Comparison of ENCODE assay signal across 9 cellular contexts in genomic region chr14:50082308-50082742, GRCh38. TPM values are rescaled to one million over a fixed set of nuclear protein-coding genes. Genes with fewer than 3 reads are reported as not detected.
DNase-seq lines count a peak whose midpoint lies in the region; ATAC-seq, FAIRE-seq and TF ChIP-seq lines count a peak whose summit lies in the region.
"Had no signal": no experiment of that assay in that cellular context is flagged by ENCODE, and none has a peak within 500 bp of the region (broad histone marks: within the 10 kb centered on the region; RNA-seq: fewer than 3 reads in every experiment).

No MANE protein-coding gene starts in this region.

- no peak overlapping the region for H3K27ac Mint-ChIP-seq in osteocyte (ENCODE audit: unreplicated experiment)
- H3K27ac Mint-ChIP-seq: progenitor cell of endocrine pancreas had no signal

- no peak for FAIRE-seq in kidney (lab: Jason Lieb, UNC)

- H2AFZ ChIP-seq in OCI-LY7 (ENCODE audit: low read length) = peak overlapping the region; percentile 84

- H3K36me3 Mint-ChIP-seq in activated T-cell treated with anti-CD3 and anti-CD28 coated beads, Interleukin-2, amount 50 U/mL, for 4 hours (ENCODE audit: insufficient read depth) = no peaks in the 10 kb centered on the region
- H3K36me3 Mint-ChIP-seq in osteocyte (ENCODE audit: unreplicated experiment) = no peaks in the 10 kb centered on the region

- in situ Hi-C loops in gastrocnemius medialis (cut with MboI; ENCODE audit: low sequenced_read_pairs in 4 of 4) = no loop called here

- peak; percentile 39 for DNase-seq in OCI-LY7 (ENCODE audit: low spot score)
- peak; percentile 38 for DNase-seq in activated T-cell treated with anti-CD3 and anti-CD28 coated beads, Interleukin-2, amount 50 U/mL, for 4 hours
- DNase-seq in kidney = peak; percentile 41
- peak; percentile 64 for DNase-seq in stimulated activated naive CD4-positive, alpha-beta T cell treated with Interleukin-2 at 50 U/mL for 16 hours (lab: John Stamatoyannopoulos, UW)
- no peak for DNase-seq in sciatic nerve (ENCODE audit: low spot score)
- no peak for DNase-seq in osteocyte (ENCODE audit: extremely low spot score, unreplicated experiment)
- DNase-seq in gastrocnemius medialis = no peak
- DNase-seq in NCI-H446 treated with DMSO at 0.1 percent for 48 hours (lab: John Stamatoyannopoulos, UW) = no peak

- TF ChIP-seq POLR2A in gastrocnemius medialis (IDR thresholded peaks at IDR 0.05) = no peak

- H3K4me3 ChIP-seq in OCI-LY7 (ENCODE audit: low read depth, low read length, poor library complexity, severe bottlenecking) = no peak overlapping the region
- no peak overlapping the region for H3K4me3 ChIP-seq in kidney (ENCODE audit: low read length in 2 of 2)
- H3K4me3 ChIP-seq in gastrocnemius medialis = no peak overlapping the region

- no peak overlapping the region for H3K9ac ChIP-seq in kidney (ENCODE audit: low read length in 2 of 2)

- H3K9me3 ChIP-seq in OCI-LY7 (ENCODE audit: low read length) (no peaks in the 10 kb centered on the region), kidney (ENCODE audit: control insufficient read depth in 1 of 2, low read length in 2 of 2) (no peaks in the 10 kb centered on the region), gastrocnemius medialis (no peaks in the 10 kb centered on the region)

- H3K4me3 Mint-ChIP-seq in activated T-cell treated with anti-CD3 and anti-CD28 coated beads, Interleukin-2, amount 50 U/mL, for 4 hours = peak overlapping the region; percentile 86
- H3K4me3 Mint-ChIP-seq in osteocyte (ENCODE audit: unreplicated experiment) = no peak overlapping the region

- BruUV-seq in OCI-LY7 (replicated peaks; lab: Mats Ljungman, UMichigan) = no TSS peak

- no peaks in the 10 kb centered on the region for H3K79me2 ChIP-seq in OCI-LY7 (ENCODE audit: insufficient read depth, low read depth, low read length)

- CTCF ChIA-PET in OCI-LY7 (lab: Charles Lee; ENCODE audit: unreplicated experiment) = interaction anchor here (0.6 kb wide), 2 partner anchors 72 to 255 kb away, joined by 3 to 4 read pairs; no protein-coding TSS in a partner anchor

- intact Hi-C loops in OCI-LY7 (cut with micrococcal nuclease; ENCODE audit: unreplicated experiment) = no loop called here
- intact Hi-C loops in kidney (cut with DNase I) = no loop called here
- intact Hi-C loops in sciatic nerve (cut with DNase I) = no loop called here
- intact Hi-C loops in gastrocnemius medialis (cut with DNase I; ENCODE audit: low total_unique reads) = no loop called here

- peak overlapping the region; percentile 34 for H3K4me2 ChIP-seq in OCI-LY7 (ENCODE audit: low read length)

- peaks cover 41% of the 10 kb centered on the region for H3K4me1 ChIP-seq in OCI-LY7 (ENCODE audit: insufficient read depth, low read length, poor library complexity, severe bottlenecking)
- H3K4me1 ChIP-seq in kidney (ENCODE audit: control insufficient read depth in 1 of 2, insufficient read depth in 1 of 2, low read depth in 1 of 2, low read length in 2 of 2) = no peaks in the 10 kb centered on the region
- no peaks in the 10 kb centered on the region for H3K4me1 ChIP-seq in gastrocnemius medialis

- no peaks in the 10 kb centered on the region for H3K27me3 Mint-ChIP-seq in activated T-cell treated with anti-CD3 and anti-CD28 coated beads, Interleukin-2, amount 50 U/mL, for 4 hours (ENCODE audit: low read depth)
- H3K27me3 Mint-ChIP-seq in osteocyte (ENCODE audit: unreplicated experiment) = no peaks in the 10 kb centered on the region
- H3K27me3 Mint-ChIP-seq: progenitor cell of endocrine pancreas had no signal

- ATAC-seq in activated T-cell treated with anti-CD3 and anti-CD28 coated beads, Interleukin-2, amount 50 U/mL, for 4 hours = peak; percentile 11
- no peak for ATAC-seq in sciatic nerve
- ATAC-seq in gastrocnemius medialis = no peak

- no peaks in the 10 kb centered on the region for H3K9me2 ChIP-seq in OCI-LY7 (ENCODE audit: insufficient read depth, low read length)

- no peaks in the 10 kb centered on the region for H4K20me1 ChIP-seq in OCI-LY7 (ENCODE audit: insufficient read depth, low read length)

- POLR2A ChIA-PET in OCI-LY7 (lab: Charles Lee) = interaction anchor here (0.6 to 1.7 kb wide), 8 partner anchors 11 to 294 kb away, joined by 3 to 7 read pairs (median 3); no protein-coding TSS in a partner anchor

- no peaks in the 10 kb centered on the region for H3K9me3 Mint-ChIP-seq in activated T-cell treated with anti-CD3 and anti-CD28 coated beads, Interleukin-2, amount 50 U/mL, for 4 hours
- no peaks in the 10 kb centered on the region for H3K9me3 Mint-ChIP-seq in osteocyte (ENCODE audit: unreplicated experiment)

- H3K27me3 ChIP-seq in gastrocnemius medialis = no peaks in the 10 kb centered on the region

- TF ChIP-seq CTCF in OCI-LY7 (conservative IDR thresholded peaks at IDR 0.05; ENCODE audit: low read length) = no peak
- TF ChIP-seq CTCF in kidney (IDR thresholded peaks at IDR 0.05; ENCODE audit: borderline replicate concordance, extremely low read depth, insufficient read depth) = no peak
- TF ChIP-seq CTCF in osteocyte (IDR thresholded peaks at IDR 0.05) = no peak
- no peak for TF ChIP-seq CTCF in gastrocnemius medialis (IDR thresholded peaks at IDR 0.05 in 4 of 5, conservative IDR thresholded peaks at IDR 0.05 in 1 of 5)

- H3K36me3 ChIP-seq in OCI-LY7 (ENCODE audit: insufficient read depth, low read length) (no peaks in the 10 kb centered on the region), kidney (ENCODE audit: control insufficient read depth in 1 of 2, insufficient read depth in 2 of 2, low read length in 2 of 2) (no peaks in the 10 kb centered on the region), gastrocnemius medialis (no peaks in the 10 kb centered on the region)

- peaks cover 72% of the 10 kb centered on the region for H3K4me1 Mint-ChIP-seq in activated T-cell treated with anti-CD3 and anti-CD28 coated beads, Interleukin-2, amount 50 U/mL, for 4 hours (ENCODE audit: low read depth)
- H3K4me1 Mint-ChIP-seq in osteocyte (ENCODE audit: unreplicated experiment) = peaks cover 22% of the 10 kb centered on the region

- no peak overlapping the region for H3K27ac ChIP-seq in OCI-LY7 (ENCODE audit: low read depth, low read length, poor library complexity, severe bottlenecking)
- no peak overlapping the region for H3K27ac ChIP-seq in kidney (ENCODE audit: low read depth in 2 of 2, low read length in 2 of 2)
- no peak overlapping the region for H3K27ac ChIP-seq in gastrocnemius medialis

RNA-seq across cellular contexts. Expression of gene VCPKMT, which starts 34.0 kb away (rescaled TPM):
- 13.3 and 13.5 TPM in 2 replicates for total RNA-seq in OCI-LY7 (2014; rRNA removed; shearing (Covaris generic))
- total RNA-seq in OCI-LY7 (2022) (12.6 and 12.9 TPM in 2 replicates), kidney (8.3 TPM), sciatic nerve (6.7 TPM), osteocyte (10.1 and 12.2 TPM in 2 replicates), gastrocnemius medialis (1 to 10 TPM; 2.2 to 7.3 (median 4.9) TPM)
- 10 to 100 TPM; 16.0 to 21.8 (median 19.4) TPM for total RNA-seq in activated T-cell treated with anti-CD3 and anti-CD28 coated beads, Interleukin-2, amount 50 U/mL, for 4 hours
- 8.0 TPM for polyA plus RNA-seq in kidney (ENCODE audit: insufficient read depth, low read depth, low replicate concordance)

Comparison
In these comparisons a context has a peak if more than half of its experiments do, and no peak if none do; other contexts are left out.
1. DNase-seq: peak in OCI-LY7 (single experiment), activated T-cell treated with anti-CD3 and anti-CD28 coated beads, Interleukin-2, amount 50 U/mL, for 4 hours (single experiment), kidney (single experiment) and stimulated activated naive CD4-positive, alpha-beta T cell treated with Interleukin-2 at 50 U/mL for 16 hours (single experiment); none in sciatic nerve (single experiment), osteocyte (single experiment), gastrocnemius medialis (0 of 2) and NCI-H446 treated with DMSO at 0.1 percent for 48 hours (single experiment).
2. ATAC-seq: peak in activated T-cell treated with anti-CD3 and anti-CD28 coated beads, Interleukin-2, amount 50 U/mL, for 4 hours (2 of 2); none in sciatic nerve (single experiment) and gastrocnemius medialis (0 of 2).